In genomic region chr1:183497218-183497617, GRCh38 we compare ENCODE assay signal across 2 cellular contexts.
A peak's percentile ranks its signal among the peaks of the same experiment; 100 is the strongest.
TF ChIP-seq lines count a peak whose summit lies in the region.

No MANE protein-coding gene starts in this region.

TF ChIP-seq in Ishikawa, 13 proteins besides CTCF, POLR2A, EP300 and RAD21:
- TF ChIP-seq TEAD4 (IDR thresholded peaks at IDR 0.05) (no peak), USF1 (IDR thresholded peaks at IDR 0.05) (peak; percentile 13; the same call in 1 of the 2 replicates)
TF ChIP-seq in Ishikawa: peak in this region for 1.

TF ChIP-seq in K562, 482 proteins besides CTCF, POLR2A, EP300 and RAD21:
- no peak for TF ChIP-seq ESRRA (IDR thresholded peaks at IDR 0.05; ENCODE audit: borderline replicate concordance, low read depth)
- peak; percentile 37; the same call in 1 of the 2 replicates for TF ChIP-seq USF2 (CRISPR knock-in tag; IDR thresholded peaks at IDR 0.05)
- TF ChIP-seq RAD51 (IDR thresholded peaks at IDR 0.05; ENCODE audit: borderline replicate concordance, low read depth): peak; percentile 29; the same call in 1 of the 2 replicates
- peak; percentile 91 for TF ChIP-seq TFE3 (CRISPR knock-in tag; IDR thresholded peaks at IDR 0.05)
- no peak for TF ChIP-seq KHSRP (IDR thresholded peaks at IDR 0.05)
- no peak for TF ChIP-seq TEAD4 (IDR thresholded peaks at IDR 0.05; ENCODE audit: low read length)
- TF ChIP-seq TEAD4 (CRISPR knock-in tag; IDR thresholded peaks at IDR 0.05; ENCODE audit: borderline replicate concordance): no peak
- peak; percentile 54; the same call in 1 of the 2 replicates for TF ChIP-seq TOE1 (IDR thresholded peaks at IDR 0.05; ENCODE audit: borderline replicate concordance)
- no peak for TF ChIP-seq TOE1 (CRISPR knock-in tag; IDR thresholded peaks at IDR 0.05; ENCODE audit: borderline replicate concordance, low read depth)
- no peak for TF ChIP-seq BRD4 (IDR thresholded peaks at IDR 0.05)
- no peak for TF ChIP-seq ZNF431 (CRISPR knock-in tag; IDR thresholded peaks at IDR 0.05)
- no peak for TF ChIP-seq MXI1 (IDR thresholded peaks at IDR 0.05; ENCODE audit: low read depth, low read length)
- TF ChIP-seq KDM2B (CRISPR knock-in tag; IDR thresholded peaks at IDR 0.05): no peak
